ENCODE assay signal across 28 cellular contexts in the genomic region with DNA sequence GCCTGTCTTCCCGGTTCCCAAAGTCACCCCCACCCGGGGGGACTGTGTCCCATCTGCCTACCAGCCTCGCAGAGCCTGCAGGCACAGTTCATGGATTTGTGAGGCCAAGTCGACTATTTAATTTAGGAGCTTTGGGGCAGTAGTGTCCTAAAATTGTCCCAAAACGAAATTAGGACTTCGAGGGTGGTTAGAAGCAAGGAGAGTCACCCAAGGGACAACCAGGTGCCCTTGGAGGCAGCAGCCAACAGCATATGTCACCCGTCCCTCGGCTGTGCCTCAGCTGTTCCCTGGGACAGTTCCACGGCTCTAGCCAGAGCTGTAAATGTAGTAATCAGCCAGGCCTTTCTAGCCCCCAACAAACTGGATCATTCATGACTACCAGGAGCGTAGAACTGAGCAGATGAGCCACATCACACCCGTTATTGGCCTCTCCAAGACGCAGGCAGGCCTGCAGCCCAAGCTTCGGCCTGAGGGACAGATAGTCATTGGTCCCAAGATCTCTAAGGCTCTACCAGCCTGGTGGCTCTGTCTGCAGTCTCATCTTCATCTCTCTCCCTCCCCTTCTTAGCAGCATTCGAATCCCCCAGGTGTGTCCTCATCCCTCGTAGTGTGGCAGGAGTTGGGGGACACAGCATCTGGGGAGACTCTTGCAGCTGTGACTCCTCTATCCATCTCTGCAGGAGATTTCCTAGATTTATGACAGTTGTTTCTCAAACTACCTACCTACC. TPM values are rescaled to one million over a fixed set of nuclear protein-coding genes. Genes with fewer than 3 reads are reported as not detected.
DNase-seq lines count a peak whose midpoint lies in the region; ATAC-seq and TF ChIP-seq lines count a peak whose summit lies in the region.
"Had no signal": no experiment of that assay in that cellular context is flagged by ENCODE, and none has a peak within 500 bp of the region (broad histone marks: within the 10 kb centered on the region; RNA-seq: fewer than 3 reads in every experiment).

No MANE protein-coding gene starts in this region.

- H3K4me2 ChIP-seq in mesendoderm (ENCODE audit: low read length) (no peak overlapping the region), MM.1S (ENCODE audit: low read depth, low read length) (no peak overlapping the region)
- H3K4me2 ChIP-seq: BLaER1 treated with 17β-estradiol and CSF1 and Interleukin-3, amounts not matched to agents 10 nM and 100 nM; SK-N-SH had no signal

- H4K5ac ChIP-seq in mesendoderm (ENCODE audit: low read length): no peak overlapping the region

- no peak overlapping the region for H3K27ac ChIP-seq in mesendoderm (ENCODE audit: low read depth, low read length)
- H3K27ac ChIP-seq in gastrocnemius medialis: peak overlapping the region in 2 of 4 donors; percentile 59 to 78
- H3K27ac ChIP-seq in MM.1S (ENCODE audit: low read length): no peak overlapping the region
- H3K27ac ChIP-seq: BLaER1 treated with 17β-estradiol and CSF1 and Interleukin-3, amounts not matched to agents 10 nM and 100 nM; HL-60; left lung; testis had no signal

- in situ Hi-C loops in gastrocnemius medialis (cut with MboI; ENCODE audit: low sequenced_read_pairs in 4 of 4): no loop called here

- no peak overlapping the region for H3K4me3 Mint-ChIP-seq in activated CD4-positive, alpha-beta memory T cell treated with anti-CD3 and anti-CD28 coated beads for 36 hours
- no peak overlapping the region for H3K4me3 Mint-ChIP-seq in activated CD4-positive, alpha-beta memory T cell treated with anti-CD3 and anti-CD28 coated beads, Interleukin-2, amount 10 ng/mL, durations not matched to agents 7 days and 5 days
- no peak overlapping the region for H3K4me3 Mint-ChIP-seq in activated naive CD8-positive, alpha-beta T cell treated with anti-CD3 and anti-CD28 coated beads for 36 hours
- H3K4me3 Mint-ChIP-seq: activated CD4-positive, alpha-beta T cell treated with anti-CD3 and anti-CD28 coated beads for 36 hours; mesothelial cell of epicardium; natural killer cell treated with Interleukin-12 subunit alpha and Interleukin-12 subunit beta and Interleukin-15 and Interleukin-18, amount 100 ng/mL, for 72 hours had no signal

- no peak for TF ChIP-seq CTCF in gastrocnemius medialis (IDR thresholded peaks at IDR 0.05 in 4 of 5, conservative IDR thresholded peaks at IDR 0.05 in 1 of 5)
- no peak for TF ChIP-seq CTCF in MM.1S (IDR thresholded peaks at IDR 0.05; ENCODE audit: low read length)

- H3K56ac ChIP-seq in mesendoderm (ENCODE audit: low read length): no peak overlapping the region

- H3K36me3 Mint-ChIP-seq in activated CD4-positive, alpha-beta memory T cell treated with anti-CD3 and anti-CD28 coated beads for 36 hours: no peaks in the 10 kb centered on the region
- H3K36me3 Mint-ChIP-seq in activated CD4-positive, alpha-beta memory T cell treated with anti-CD3 and anti-CD28 coated beads, Interleukin-2, amount 10 ng/mL, durations not matched to agents 7 days and 5 days (ENCODE audit: low read depth): no peaks in the 10 kb centered on the region
- H3K36me3 Mint-ChIP-seq in activated naive CD8-positive, alpha-beta T cell treated with anti-CD3 and anti-CD28 coated beads for 36 hours: no peaks in the 10 kb centered on the region
- H3K36me3 Mint-ChIP-seq: mesothelial cell of epicardium; natural killer cell treated with Interleukin-12 subunit alpha and Interleukin-12 subunit beta and Interleukin-15 and Interleukin-18, amount 100 ng/mL, for 72 hours had no signal

- H3K4me3 ChIP-seq in mesendoderm (ENCODE audit: low read length): no peak overlapping the region
- H3K4me3 ChIP-seq in gastrocnemius medialis: peak overlapping the region in 3 of 4 donors; percentile 36 to 53 (median 44)
- H3K4me3 ChIP-seq in MM.1S (ENCODE audit: low read length): no peak overlapping the region
- H3K4me3 ChIP-seq: BLaER1 treated with 17β-estradiol and CSF1 and Interleukin-3, amounts not matched to agents 10 nM and 100 nM; left lung; testis had no signal

- WGBS in mesendoderm (ENCODE audit: extremely low coverage, insufficient coverage, low lambda C conversion rate): no CpG with 5 or more reads among the region's 15 CpGs

- no peak overlapping the region for H2BK120ac ChIP-seq in mesendoderm (ENCODE audit: low read depth, low read length)

- no peaks in the 10 kb centered on the region for H3K79me1 ChIP-seq in mesendoderm (ENCODE audit: low read length)

- no peak overlapping the region for H3K4ac ChIP-seq in mesendoderm (ENCODE audit: low read depth, low read length)

- H3K18ac ChIP-seq in mesendoderm (ENCODE audit: low read length): no peak overlapping the region

- H3K4me1 ChIP-seq in mesendoderm (ENCODE audit: control insufficient read depth, low read depth, low read length) (peaks cover 7% of the 10 kb centered on the region), gastrocnemius medialis (peaks cover 0 to 14% of the 10 kb centered on the region in 2 donors), MM.1S (ENCODE audit: low read length) (no peaks in the 10 kb centered on the region)
- H3K4me1 ChIP-seq: testis had no signal

- H3F3A ChIP-seq in MM.1S (ENCODE audit: insufficient read depth, low read length): no peaks in the 10 kb centered on the region

- H2BK15ac ChIP-seq in mesendoderm (replicated peaks; ENCODE audit: low read depth): no peak overlapping the region

- no peak overlapping the region for H2BK5ac ChIP-seq in mesendoderm (ENCODE audit: low read length)

- no peak for TF ChIP-seq POLR2A in gastrocnemius medialis (IDR thresholded peaks at IDR 0.05)

- H3K27ac Mint-ChIP-seq in activated CD4-positive, alpha-beta memory T cell treated with anti-CD3 and anti-CD28 coated beads for 36 hours: peak overlapping the region; percentile 23
- H3K27ac Mint-ChIP-seq in activated CD4-positive, alpha-beta memory T cell treated with anti-CD3 and anti-CD28 coated beads, Interleukin-2, amount 10 ng/mL, durations not matched to agents 7 days and 5 days: no peak overlapping the region
- peak overlapping the region; percentile 27 for H3K27ac Mint-ChIP-seq in activated naive CD8-positive, alpha-beta T cell treated with anti-CD3 and anti-CD28 coated beads for 36 hours
- H3K27ac Mint-ChIP-seq: activated CD4-positive, alpha-beta T cell treated with anti-CD3 and anti-CD28 coated beads for 36 hours; mesothelial cell of epicardium; natural killer cell treated with Interleukin-12 subunit alpha and Interleukin-12 subunit beta and Interleukin-15 and Interleukin-18, amount 100 ng/mL, for 72 hours had no signal

- peaks cover 10% of the 10 kb centered on the region for H3K4me1 Mint-ChIP-seq in activated CD4-positive, alpha-beta memory T cell treated with anti-CD3 and anti-CD28 coated beads for 36 hours (ENCODE audit: low read depth)
- H3K4me1 Mint-ChIP-seq in activated CD4-positive, alpha-beta memory T cell treated with anti-CD3 and anti-CD28 coated beads, Interleukin-2, amount 10 ng/mL, durations not matched to agents 7 days and 5 days: peaks cover 3% of the 10 kb centered on the region
- H3K4me1 Mint-ChIP-seq in activated naive CD8-positive, alpha-beta T cell treated with anti-CD3 and anti-CD28 coated beads for 36 hours: peaks cover 16% of the 10 kb centered on the region

- H3K9ac ChIP-seq in mesendoderm (ENCODE audit: low read length): no peak overlapping the region
- H3K9ac ChIP-seq in MM.1S (ENCODE audit: low read length): no peak overlapping the region
- H3K9ac ChIP-seq: BLaER1 treated with 17β-estradiol and CSF1 and Interleukin-3, amounts not matched to agents 10 nM and 100 nM; SK-N-SH had no signal

- POLR2A ChIA-PET in activated CD4-positive, alpha-beta memory T cell treated with anti-CD3 and anti-CD28 coated beads for 36 hours (lab: Charles Lee): no interaction called here
- POLR2A ChIA-PET in activated CD4-positive, alpha-beta memory T cell treated with anti-CD3 and anti-CD28 coated beads, Interleukin-2, amount 10 ng/mL, durations not matched to agents 7 days and 5 days (lab: Charles Lee): no interaction called here

- DNase-seq in activated CD4-positive, alpha-beta memory T cell treated with anti-CD3 and anti-CD28 coated beads for 36 hours: no peak
- no peak for DNase-seq in activated CD4-positive, alpha-beta memory T cell treated with anti-CD3 and anti-CD28 coated beads, Interleukin-2, amount 10 ng/mL, durations not matched to agents 7 days and 5 days
- no peak for DNase-seq in activated naive CD8-positive, alpha-beta T cell treated with anti-CD3 and anti-CD28 coated beads for 36 hours
- DNase-seq in mesendoderm: peak; percentile 38
- no peak for DNase-seq in gastrocnemius medialis
- no peak for DNase-seq in MM.1S
- DNase-seq in Kasumi-1 (lab: John Stamatoyannopoulos, UW): no peak
- DNase-seq: activated CD8-positive, alpha-beta memory T cell treated with anti-CD3 and anti-CD28 coated beads, Interleukin-2, amount 50 U/mL, for 48 hours; activated gamma-delta T cell; effector memory CD4-positive, alpha-beta T cell; IMR-90; NCI-H146; NCI-H2171; NCI-H526 treated with DMSO at 0.1 percent for 48 hours had no signal

- no peaks in the 10 kb centered on the region for H3K36me3 ChIP-seq in mesendoderm (ENCODE audit: control insufficient read depth, insufficient read depth, low read length)
- no peaks in the 10 kb centered on the region for H3K36me3 ChIP-seq in gastrocnemius medialis
- no peaks in the 10 kb centered on the region for H3K36me3 ChIP-seq in MM.1S (replicated peaks; ENCODE audit: insufficient read depth, low read length)
- H3K36me3 ChIP-seq: BLaER1 treated with 17β-estradiol and CSF1 and Interleukin-3, amounts not matched to agents 10 nM and 100 nM; left lung had no signal

- no peaks in the 10 kb centered on the region for H3K9me2 ChIP-seq in MM.1S (replicated peaks; ENCODE audit: insufficient read depth, low read length)
- H3K9me2 ChIP-seq: SK-N-SH had no signal

- intact Hi-C loops in activated CD4-positive, alpha-beta memory T cell treated with anti-CD3 and anti-CD28 coated beads for 36 hours (cut with micrococcal nuclease): no loop called here
- intact Hi-C loops in gastrocnemius medialis (cut with DNase I; ENCODE audit: low total_unique reads): no loop called here

- H4K20me1 ChIP-seq in MM.1S (ENCODE audit: insufficient read depth, low read length): no peaks in the 10 kb centered on the region

- H2AFZ ChIP-seq in MM.1S (ENCODE audit: low read length): no peak overlapping the region

- ATAC-seq in gastrocnemius medialis (no peak), GM21515 (IDR thresholded peaks at IDR 0.05; ENCODE audit: unreplicated experiment) (no peak)
- ATAC-seq: natural killer cell treated with Interleukin-12 subunit alpha and Interleukin-12 subunit beta and Interleukin-15 and Interleukin-18, amount 100 ng/mL, for 72 hours had no signal

- H4K8ac ChIP-seq in mesendoderm (ENCODE audit: low read depth, low read length): no peak overlapping the region

- H3K27me3 Mint-ChIP-seq in activated CD4-positive, alpha-beta memory T cell treated with anti-CD3 and anti-CD28 coated beads for 36 hours: peaks cover 89% of the 10 kb centered on the region
- peaks cover 91% of the 10 kb centered on the region for H3K27me3 Mint-ChIP-seq in activated CD4-positive, alpha-beta memory T cell treated with anti-CD3 and anti-CD28 coated beads, Interleukin-2, amount 10 ng/mL, durations not matched to agents 7 days and 5 days
- H3K27me3 Mint-ChIP-seq in activated naive CD8-positive, alpha-beta T cell treated with anti-CD3 and anti-CD28 coated beads for 36 hours: peaks cover 100% of the 10 kb centered on the region

- CTCF ChIA-PET in activated CD4-positive, alpha-beta memory T cell treated with anti-CD3 and anti-CD28 coated beads for 36 hours (lab: Charles Lee): no interaction called here
- CTCF ChIA-PET in activated CD4-positive, alpha-beta memory T cell treated with anti-CD3 and anti-CD28 coated beads, Interleukin-2, amount 10 ng/mL, durations not matched to agents 7 days and 5 days (lab: Charles Lee): no interaction called here

- no peak overlapping the region for H2AK5ac ChIP-seq in mesendoderm (ENCODE audit: low read length)

- H3K9me3 Mint-ChIP-seq in activated CD4-positive, alpha-beta memory T cell treated with anti-CD3 and anti-CD28 coated beads for 36 hours: no peaks in the 10 kb centered on the region
- H3K9me3 Mint-ChIP-seq in activated CD4-positive, alpha-beta memory T cell treated with anti-CD3 and anti-CD28 coated beads, Interleukin-2, amount 10 ng/mL, durations not matched to agents 7 days and 5 days: no peaks in the 10 kb centered on the region
- H3K9me3 Mint-ChIP-seq in activated naive CD8-positive, alpha-beta T cell treated with anti-CD3 and anti-CD28 coated beads for 36 hours: no peaks in the 10 kb centered on the region
- H3K9me3 Mint-ChIP-seq: mesothelial cell of epicardium; natural killer cell treated with Interleukin-12 subunit alpha and Interleukin-12 subunit beta and Interleukin-15 and Interleukin-18, amount 100 ng/mL, for 72 hours had no signal

- H3K79me2 ChIP-seq in mesendoderm (ENCODE audit: control insufficient read depth, insufficient read depth, low read length) (no peaks in the 10 kb centered on the region), MM.1S (ENCODE audit: low read length) (no peaks in the 10 kb centered on the region)

- no peaks in the 10 kb centered on the region for H3K9me3 ChIP-seq in gastrocnemius medialis
- H3K9me3 ChIP-seq in MM.1S (replicated peaks; ENCODE audit: insufficient read depth, low read length): no peaks in the 10 kb centered on the region
- H3K9me3 ChIP-seq: left lung, SK-N-SH, testis had no signal

- peaks cover 78% of the 10 kb centered on the region for H3K27me3 ChIP-seq in mesendoderm (ENCODE audit: insufficient read depth, low read length, poor library complexity)
- H3K27me3 ChIP-seq in gastrocnemius medialis: peaks cover 87 to 99% (median 98%) of the 10 kb centered on the region in 3 donors
- H3K27me3 ChIP-seq in MM.1S (replicated peaks; ENCODE audit: insufficient read depth, low read length): peaks cover 95% of the 10 kb centered on the region

- H3K23ac ChIP-seq in mesendoderm (ENCODE audit: low read length): no peak overlapping the region

RNA-seq across cellular contexts. Expression of gene PAX7, which starts 2.9 kb away (rescaled TPM):
- not detected for total RNA-seq in activated CD4-positive, alpha-beta memory T cell treated with anti-CD3 and anti-CD28 coated beads for 36 hours
- total RNA-seq in activated CD4-positive, alpha-beta memory T cell treated with anti-CD3 and anti-CD28 coated beads, Interleukin-2, amount 10 ng/mL, durations not matched to agents 7 days and 5 days: not detected
- not detected for total RNA-seq in activated naive CD8-positive, alpha-beta T cell treated with anti-CD3 and anti-CD28 coated beads for 36 hours
- 0.06 TPM for polyA plus RNA-seq in mesendoderm (2013, experiment 1 of 2)
- 0.01 TPM for polyA plus RNA-seq in mesendoderm (2013, experiment 2 of 2)
- 1 to 10 TPM; 1.8 to 5.1 (median 3.9) TPM for total RNA-seq in gastrocnemius medialis
- total RNA-seq: activated CD4-positive, alpha-beta T cell treated with anti-CD3 and anti-CD28 coated beads for 36 hours; chondrocyte; glomerular endothelial cell; IMR-90; left lung; M059J; mesothelial cell of epicardium; natural killer cell treated with Interleukin-12 subunit alpha and Interleukin-12 subunit beta and Interleukin-15 and Interleukin-18, amount 100 ng/mL, for 72 hours; renal cortical epithelial cell; RPMI7951 had no signal
- polyA plus RNA-seq: IMR-90, SK-N-SH had no signal

Comparison
In these comparisons a context has a peak if more than half of its experiments do, and no peak if none do; other contexts are left out.
1. H3K4me3 ChIP-seq: peak in gastrocnemius medialis (3 of 4); none in mesendoderm (single experiment) and MM.1S (single experiment).